11 cellular contexts compared by ENCODE assay signal in the genomic region with DNA sequence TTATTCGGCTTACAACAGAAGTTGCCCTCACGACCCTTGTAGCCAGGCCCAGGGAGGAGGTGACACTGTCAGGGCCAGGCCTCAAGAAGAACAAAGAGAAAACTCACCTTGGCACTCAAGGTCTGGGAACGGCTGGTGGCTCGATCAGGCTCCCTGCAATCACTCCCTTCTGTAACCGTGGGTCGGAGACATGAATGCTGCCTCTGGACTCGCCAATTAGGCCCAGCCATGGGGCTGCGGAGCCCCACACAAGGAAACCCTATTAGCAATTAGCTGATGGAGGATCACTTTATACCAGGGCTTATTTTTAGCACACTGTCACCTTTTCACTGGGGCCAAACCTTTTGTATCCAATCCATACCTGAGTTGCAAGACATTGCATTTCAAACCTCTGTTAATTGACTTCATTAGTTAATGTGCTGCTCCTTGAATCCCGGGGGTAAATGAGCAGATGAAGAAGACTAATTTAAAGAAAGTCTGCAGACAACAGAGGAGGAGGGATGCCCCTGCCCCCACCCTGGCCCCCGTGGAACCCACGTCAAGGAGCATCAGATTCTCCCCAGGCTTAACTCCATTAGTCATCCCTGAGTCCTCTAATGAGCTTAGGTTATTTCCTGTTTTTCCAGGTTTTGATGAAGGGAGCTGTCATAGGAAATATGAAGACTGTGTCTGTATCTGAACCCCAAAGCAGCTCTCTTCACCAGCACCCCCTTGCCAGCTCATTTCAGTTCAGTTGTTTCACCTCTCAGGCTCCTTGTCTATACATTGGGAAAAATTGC.
DNase-seq lines count a peak whose midpoint lies in the region; ATAC-seq and TF ChIP-seq lines count a peak whose summit lies in the region.
"Had no signal": no experiment of that assay in that cellular context is flagged by ENCODE, and none has a peak within 500 bp of the region (broad histone marks: within the 10 kb centered on the region; RNA-seq: fewer than 3 reads in every experiment).

No MANE protein-coding gene starts in this region.

- H3K4me1 ChIP-seq in HCT116 (ENCODE audit: control insufficient read depth in 1 of 2, insufficient read depth in 2 of 2, low read length in 2 of 2): peaks cover 0 to 22% of the 10 kb centered on the region in 2 experiments; a peak in 1 of 4 replicates
- H3K4me1 ChIP-seq: parathyroid adenoma had no signal

- H3K36me3 Mint-ChIP-seq in activated T-helper 2 cell treated with anti-CD3 and anti-CD28 coated beads, Interferon-gamma antibody, Interleukin-2, Interleukin-4, amounts not matched to agents 10 μg/mL and 5 μg/mL and 100 μg/mL, durations not matched to agents 14 hours and 24 hours and 36 hours (ENCODE audit: low read depth): no peaks in the 10 kb centered on the region
- H3K36me3 Mint-ChIP-seq: activated naive CD8-positive, alpha-beta T cell had no signal

- H3K36me3 ChIP-seq in HCT116 (ENCODE audit: control insufficient read depth in 1 of 2, insufficient read depth in 2 of 2, low read length in 2 of 2): no peaks in the 10 kb centered on the region

- peaks cover 2% of the 10 kb centered on the region for H3K4me1 Mint-ChIP-seq in activated T-helper 2 cell treated with anti-CD3 and anti-CD28 coated beads, Interferon-gamma antibody, Interleukin-2, Interleukin-4, amounts not matched to agents 10 μg/mL and 5 μg/mL and 100 μg/mL, durations not matched to agents 14 hours and 24 hours and 36 hours (ENCODE audit: low read depth)

- H3K4me3 Mint-ChIP-seq in activated T-helper 2 cell treated with anti-CD3 and anti-CD28 coated beads, Interferon-gamma antibody, Interleukin-2, Interleukin-4, amounts not matched to agents 10 μg/mL and 5 μg/mL and 100 μg/mL, durations not matched to agents 14 hours and 24 hours and 36 hours (ENCODE audit: low read depth): no peak overlapping the region
- H3K4me3 Mint-ChIP-seq: activated CD8-positive, alpha-beta T cell treated with anti-CD3 and anti-CD28 coated beads for 36 hours; activated naive CD8-positive, alpha-beta T cell had no signal

- no peak overlapping the region for H3K9ac ChIP-seq in HCT116 (ENCODE audit: low read length)
- H3K9ac ChIP-seq: parathyroid adenoma had no signal

- H3K27me3 Mint-ChIP-seq in activated T-helper 2 cell treated with anti-CD3 and anti-CD28 coated beads, Interferon-gamma antibody, Interleukin-2, Interleukin-4, amounts not matched to agents 10 μg/mL and 5 μg/mL and 100 μg/mL, durations not matched to agents 14 hours and 24 hours and 36 hours (ENCODE audit: low read depth): peaks cover 5% of the 10 kb centered on the region

- H3K9me3 ChIP-seq in HCT116 (ENCODE audit: control insufficient read depth in 1 of 2, insufficient read depth in 1 of 2, low read depth in 1 of 2, low read length in 2 of 2): no peaks in the 10 kb centered on the region

- BruUV-seq in HCT116 (replicated peaks; lab: Mats Ljungman, UMichigan): no TSS peak

- RAD21 ChIA-PET in HCT116 (lab: Charles Lee; ENCODE audit: low non-redundant PET in 1 of 2, low total read pairs in 2 of 2, uncharacterized antibody in 2 of 2, unreplicated experiment in 2 of 2): no interaction called here

- no peak for TF ChIP-seq RAD21 in HCT116 (IDR thresholded peaks at IDR 0.05; ENCODE audit: low read depth)

- DNase-seq in HCT116 (ENCODE audit: low read depth, low spot score) (no peak), SK-N-DZ (ENCODE audit: low spot score) (peak; percentile 20), fibroblast of the aortic adventitia (ENCODE audit: low read depth) (peak; percentile 41), retinal pigment epithelial cell (ENCODE audit: low read depth) (peak; percentile 48), NCI-H1417 treated with DMSO at 0.1 percent for 48 hours (lab: John Stamatoyannopoulos, UW) (no peak)
- DNase-seq in activated T-helper 2 cell treated with anti-CD3 and anti-CD28 coated beads, Interferon-gamma antibody, Interleukin-2, Interleukin-4, amounts not matched to agents 10 μg/mL and 5 μg/mL and 100 μg/mL, durations not matched to agents 14 hours and 24 hours and 36 hours (ENCODE audit: low spot score): no peak
- DNase-seq: activated CD8-positive, alpha-beta T cell treated with anti-CD3 and anti-CD28 coated beads for 36 hours; H7 had no signal

- no peak overlapping the region for H3K27ac ChIP-seq in HCT116 (ENCODE audit: low read depth, low read length)
- H3K27ac ChIP-seq: parathyroid adenoma had no signal

- no peaks in the 10 kb centered on the region for H3K79me2 ChIP-seq in HCT116 (ENCODE audit: insufficient read depth, low read length)
- H3K79me2 ChIP-seq: parathyroid adenoma had no signal

- peak overlapping the region; percentile 21; the same call in 1 of the 2 replicates for H3K4me2 ChIP-seq in HCT116 (ENCODE audit: low read length)

- H3K4me3 ChIP-seq in HCT116 (replicated peaks in 1 of 2; ENCODE audit: low read depth in 1 of 2, low read length in 2 of 2) (no peak overlapping the region), fibroblast of the aortic adventitia (ENCODE audit: low read depth, low read length) (no peak overlapping the region), retinal pigment epithelial cell (ENCODE audit: low read length) (no peak overlapping the region)

- CTCF ChIA-PET in HCT116 (lab: Charles Lee): no interaction called here

- TF ChIP-seq POLR2A in HCT116 (IDR thresholded peaks at IDR 0.05; ENCODE audit: borderline replicate concordance, extremely low read depth, insufficient read depth, insufficient read length): no peak

- H3K9me2 ChIP-seq in HCT116 (ENCODE audit: insufficient read depth): no peaks in the 10 kb centered on the region

- POLR2A ChIA-PET in HCT116 (lab: Charles Lee): no interaction called here

- no peak for ATAC-seq in HCT116
- no peak for ATAC-seq in HG03378 (IDR thresholded peaks at IDR 0.05; ENCODE audit: unreplicated experiment)
- ATAC-seq: activated CD8-positive, alpha-beta T cell treated with anti-CD3 and anti-CD28 coated beads for 36 hours had no signal

- intact Hi-C loops in HCT116 (cut with micrococcal nuclease): no loop called here
- intact Hi-C loops in activated T-helper 2 cell treated with anti-CD3 and anti-CD28 coated beads, Interferon-gamma antibody, Interleukin-2, Interleukin-4, amounts not matched to agents 10 μg/mL and 5 μg/mL and 100 μg/mL, durations not matched to agents 14 hours and 24 hours and 36 hours (cut with micrococcal nuclease): no loop called here

- no peak overlapping the region for H3K27ac Mint-ChIP-seq in activated T-helper 2 cell treated with anti-CD3 and anti-CD28 coated beads, Interferon-gamma antibody, Interleukin-2, Interleukin-4, amounts not matched to agents 10 μg/mL and 5 μg/mL and 100 μg/mL, durations not matched to agents 14 hours and 24 hours and 36 hours
- H3K27ac Mint-ChIP-seq: activated CD8-positive, alpha-beta T cell treated with anti-CD3 and anti-CD28 coated beads for 36 hours; activated naive CD8-positive, alpha-beta T cell had no signal

- no peak overlapping the region for H2AFZ ChIP-seq in HCT116 (ENCODE audit: low read depth, low read length, poor library complexity, severe bottlenecking)
- H2AFZ ChIP-seq: parathyroid adenoma had no signal

- no peaks in the 10 kb centered on the region for H3K9me3 Mint-ChIP-seq in activated T-helper 2 cell treated with anti-CD3 and anti-CD28 coated beads, Interferon-gamma antibody, Interleukin-2, Interleukin-4, amounts not matched to agents 10 μg/mL and 5 μg/mL and 100 μg/mL, durations not matched to agents 14 hours and 24 hours and 36 hours
- H3K9me3 Mint-ChIP-seq: activated CD8-positive, alpha-beta T cell treated with anti-CD3 and anti-CD28 coated beads for 36 hours had no signal

- H3K27me3 ChIP-seq in HCT116 (ENCODE audit: insufficient read depth, low read length): peaks cover 8% of the 10 kb centered on the region

- TF ChIP-seq CTCF in HCT116 (IDR thresholded peaks at IDR 0.05 in 2 of 3, conservative IDR thresholded peaks at IDR 0.05 in 1 of 3; ENCODE audit: borderline replicate concordance in 1 of 3, insufficient read depth in 1 of 3, low read depth in 2 of 3, low read length in 2 of 3) (no peak), fibroblast of the aortic adventitia (IDR thresholded peaks at IDR 0.05; ENCODE audit: insufficient read depth, low read length) (no peak), retinal pigment epithelial cell (conservative IDR thresholded peaks at IDR 0.05; ENCODE audit: low read depth, low read length) (no peak)

- H4K20me1 ChIP-seq in HCT116 (ENCODE audit: insufficient read depth): no peaks in the 10 kb centered on the region; the same call in 1 of the 2 replicates

TF ChIP-seq in HCT116, 20 proteins besides CTCF, POLR2A, EP300 and RAD21 (continues in another document):
- TF ChIP-seq POLR2AphosphoS5 (IDR thresholded peaks at IDR 0.05; ENCODE audit: low read depth, low read length) (no peak), FOSL1 (IDR thresholded peaks at IDR 0.05; ENCODE audit: low read depth) (no peak), JUND (IDR thresholded peaks at IDR 0.05) (no peak), EZH2 (IDR thresholded peaks at IDR 0.05) (no peak), ZFX (IDR thresholded peaks at IDR 0.05) (no peak), ELF1 (IDR thresholded peaks at IDR 0.05; ENCODE audit: borderline replicate concordance, low read depth) (no peak), CEBPB (IDR thresholded peaks at IDR 0.05; ENCODE audit: low read depth) (no peak), EZH2phosphoT487 (IDR thresholded peaks at IDR 0.05; ENCODE audit: borderline replicate concordance) (no peak), SP1 (IDR thresholded peaks at IDR 0.05; ENCODE audit: low read depth) (no peak), EGR1 (IDR thresholded peaks at IDR 0.05; ENCODE audit: low read depth) (no peak)
- TF ChIP-seq, protein P1, sequence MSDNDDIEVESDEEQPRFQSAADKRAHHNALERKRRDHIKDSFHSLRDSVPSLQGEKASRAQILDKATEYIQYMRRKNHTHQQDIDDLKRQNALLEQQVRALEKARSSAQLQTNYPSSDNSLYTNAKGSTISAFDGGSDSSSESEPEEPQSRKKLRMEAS (IDR thresholded peaks at IDR 0.05): no peak
- TF ChIP-seq, protein P2, sequence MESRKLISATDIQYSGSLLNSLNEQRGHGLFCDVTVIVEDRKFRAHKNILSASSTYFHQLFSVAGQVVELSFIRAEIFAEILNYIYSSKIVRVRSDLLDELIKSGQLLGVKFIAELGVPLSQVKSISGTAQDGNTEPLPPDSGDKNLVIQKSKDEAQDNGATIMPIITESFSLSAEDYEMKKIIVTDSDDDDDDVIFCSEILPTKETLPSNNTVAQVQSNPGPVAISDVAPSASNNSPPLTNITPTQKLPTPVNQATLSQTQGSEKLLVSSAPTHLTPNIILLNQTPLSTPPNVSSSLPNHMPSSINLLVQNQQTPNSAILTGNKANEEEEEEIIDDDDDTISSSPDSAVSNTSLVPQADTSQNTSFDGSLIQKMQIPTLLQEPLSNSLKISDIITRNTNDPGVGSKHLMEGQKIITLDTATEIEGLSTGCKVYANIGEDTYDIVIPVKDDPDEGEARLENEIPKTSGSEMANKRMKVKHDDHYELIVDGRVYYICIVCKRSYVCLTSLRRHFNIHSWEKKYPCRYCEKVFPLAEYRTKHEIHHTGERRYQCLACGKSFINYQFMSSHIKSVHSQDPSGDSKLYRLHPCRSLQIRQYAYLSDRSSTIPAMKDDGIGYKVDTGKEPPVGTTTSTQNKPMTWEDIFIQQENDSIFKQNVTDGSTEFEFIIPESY (IDR thresholded peaks at IDR 0.05; ENCODE audit: extremely low read depth, insufficient replicate concordance, low read length): no peak

Comparison
In these comparisons a context has a peak if more than half of its experiments do, and no peak if none do; other contexts are left out.
1. DNase-seq: peak in SK-N-DZ (single experiment), fibroblast of the aortic adventitia (single experiment) and retinal pigment epithelial cell (single experiment); none in HCT116 (single experiment), activated T-helper 2 cell treated with anti-CD3 and anti-CD28 coated beads, Interferon-gamma antibody, Interleukin-2, Interleukin-4, amounts not matched to agents 10 μg/mL and 5 μg/mL and 100 μg/mL, durations not matched to agents 14 hours and 24 hours and 36 hours (single experiment) and NCI-H1417 treated with DMSO at 0.1 percent for 48 hours (single experiment).